In the genomic region with DNA sequence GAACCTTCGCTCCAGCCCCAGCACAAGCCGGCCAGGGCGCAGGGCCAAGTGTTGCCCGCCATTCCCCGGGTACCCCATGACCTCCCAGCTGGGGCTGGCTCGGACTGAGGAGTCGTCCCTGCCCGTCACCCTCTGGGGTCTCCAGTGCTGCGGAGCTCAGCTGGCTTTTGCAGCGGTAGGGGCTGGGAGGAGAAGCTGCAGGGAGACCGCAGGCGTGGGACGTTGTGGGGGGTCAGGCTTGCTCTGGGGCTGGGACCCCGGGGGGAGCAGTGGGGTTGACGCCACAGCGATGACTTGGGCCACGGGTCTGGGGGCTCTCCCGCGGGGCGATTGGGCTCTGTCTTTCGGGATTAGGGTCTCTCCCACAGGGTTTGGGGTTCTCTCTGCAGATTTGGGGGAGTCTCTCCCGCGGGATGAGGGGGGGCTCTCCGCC, we compare ENCODE assay signal across 16 cellular contexts. TPM values are rescaled to one million over a fixed set of nuclear protein-coding genes. Genes with fewer than 3 reads are reported as not detected.
DNase-seq lines count a peak whose midpoint lies in the region; ATAC-seq, FAIRE-seq and TF ChIP-seq lines count a peak whose summit lies in the region.
"Had no signal": no experiment of that assay in that cellular context is flagged by ENCODE, and none has a peak within 500 bp of the region (broad histone marks: within the 10 kb centered on the region; RNA-seq: fewer than 3 reads in every experiment).

No MANE protein-coding gene starts in this region.

- POLR2A ChIA-PET in K562 (lab: Yijun Ruan, JAX) = interaction anchor here (0.5 to 1.5 kb wide), 10 partner anchors 9 to 1476 kb away, joined by 3 to 8 read pairs (median 4); no protein-coding TSS in a partner anchor
- POLR2A ChIA-PET in CD8-positive, alpha-beta memory T cell (lab: Charles Lee) = no interaction called here

- TF ChIP-seq RAD21 in K562 (CRISPR knock-in tag; conservative IDR thresholded peaks at IDR 0.05 in 1 of 2, IDR thresholded peaks at IDR 0.05 in 1 of 2) = no peak

- 68% methylated on average over 15 of the region's 24 CpGs for WGBS in K562 (ENCODE audit: insufficient coverage, low coverage, missing lambda C conversion rate)
- WGBS in urinary bladder = 31% methylated on average over 24 of the region's 24 CpGs
- WGBS in lower leg skin, 2 donors = 42 to 49% methylated on average over 9 to 16 of the region's 24 CpGs

- H3K9ac ChIP-seq in K562 (ENCODE audit: insufficient read depth in 1 of 2, low read depth in 2 of 2, low read length in 2 of 2) (peak overlapping the region; percentile 84 to 96), iPS-20b (ENCODE audit: low read depth, low read length) (peak overlapping the region; percentile 56; the same call in 1 of the 2 replicates)

- no peak overlapping the region for H3K27ac Mint-ChIP-seq in CD8-positive, alpha-beta memory T cell

- no peaks in the 10 kb centered on the region for H3K9me1 ChIP-seq in K562 (ENCODE audit: control insufficient read depth, insufficient read depth, low read length)

- H3K36me3 ChIP-seq in right atrium auricular region (no peaks in the 10 kb centered on the region), K562 (ENCODE audit: control insufficient read depth, insufficient read depth, low read length) (peaks cover 35% of the 10 kb centered on the region), iPS-20b (ENCODE audit: insufficient read depth, low read depth, low read length) (peaks cover 27% of the 10 kb centered on the region), urinary bladder (ENCODE audit: insufficient read depth) (no peaks in the 10 kb centered on the region)
- H3K36me3 ChIP-seq in CD8-positive, alpha-beta memory T cell (ENCODE audit: insufficient read depth, low read length) = no peaks in the 10 kb centered on the region
- H3K36me3 ChIP-seq: neutrophil had no signal

- FAIRE-seq in K562 (lab: Jason Lieb, UNC) = no peak
- FAIRE-seq: HTR-8/SVneo, small intestine had no signal

- H3K4me3 ChIP-seq in right atrium auricular region (peak overlapping the region in 1 of 2 donors; percentile 41), K562 (peak overlapping the region; percentile 79), iPS-20b (ENCODE audit: low read length) (peak overlapping the region; percentile 64; the same call in 1 of the 2 replicates), urinary bladder (ENCODE audit: low read depth, low read length) (peak overlapping the region; percentile 21), lower leg skin (ENCODE audit: low read depth, poor library complexity, severe bottlenecking) (no peak overlapping the region)
- H3K4me3 ChIP-seq in CD8-positive, alpha-beta memory T cell (ENCODE audit: low read length) = no peak overlapping the region

- H3K4me1 Mint-ChIP-seq in CD8-positive, alpha-beta memory T cell = peaks cover 5 to 12% (median 5%) of the 10 kb centered on the region in 3 donors

- no peak overlapping the region for H3K4me3 Mint-ChIP-seq in CD8-positive, alpha-beta memory T cell

- no peak overlapping the region for H3K27ac ChIP-seq in right atrium auricular region
- H3K27ac ChIP-seq in K562 (ENCODE audit: extremely low read depth, low read depth, low read length) = peak overlapping the region; percentile 67; the same call in 1 of the 3 replicates
- H3K27ac ChIP-seq in iPS-20b (ENCODE audit: low read length) = no peak overlapping the region
- no peak overlapping the region for H3K27ac ChIP-seq in urinary bladder (ENCODE audit: low read depth)
- H3K27ac ChIP-seq in CD8-positive, alpha-beta memory T cell (ENCODE audit: low read depth, low read length) = no peak overlapping the region
- H3K27ac ChIP-seq: dorsolateral prefrontal cortex, neutrophil had no signal

- DNase-seq in cardiac septum (ENCODE audit: low spot score) = peak; percentile 63
- no peak for DNase-seq in right atrium auricular region (ENCODE audit: low spot score)
- no peak for DNase-seq in K562 (ENCODE audit: extremely low read depth in 1 of 4, low spot score in 3 of 4)
- DNase-seq in lower leg skin (ENCODE audit: low spot score in 2 of 2) = no peak
- DNase-seq in omental fat pad (ENCODE audit: low spot score) = no peak
- DNase-seq in CD8-positive, alpha-beta memory T cell = no peak
- DNase-seq: activated CD4-positive, alpha-beta T cell treated with anti-CD3 and anti-CD28 coated beads, Interleukin-2, amount 50 U/mL, for 4 hours; foreskin melanocyte; NCI-H524 treated with DMSO at 0.1 percent for 48 hours; small intestine had no signal

- intact Hi-C loops in cardiac septum (cut with DNase I) = no loop called here
- intact Hi-C loops in K562 (cut with micrococcal nuclease) = no loop called here
- intact Hi-C loops in lower leg skin (cut with DNase I; ENCODE audit: low total_unique reads) = no loop called here

- no peak for TF ChIP-seq EP300 in K562 (IDR thresholded peaks at IDR 0.05; ENCODE audit: low read length)

- H3K27me3 Mint-ChIP-seq in CD8-positive, alpha-beta memory T cell = peaks cover 38 to 50% of the 10 kb centered on the region in 2 donors

- ATAC-seq in K562 (no peak), omental fat pad (ENCODE audit: low FRiP score) (no peak)

- H4K20me1 ChIP-seq in K562 (replicated peaks; ENCODE audit: control insufficient read depth, insufficient read depth, low read length) = no peaks in the 10 kb centered on the region; the same call in 1 of the 2 replicates

- H3K9me3 ChIP-seq in right atrium auricular region (no peaks in the 10 kb centered on the region), K562 (replicated peaks; ENCODE audit: control insufficient read depth, insufficient read depth, low read depth, low read length) (no peaks in the 10 kb centered on the region), iPS-20b (ENCODE audit: insufficient read depth, low read depth, low read length) (no peaks in the 10 kb centered on the region)
- no peaks in the 10 kb centered on the region for H3K9me3 ChIP-seq in CD8-positive, alpha-beta memory T cell (ENCODE audit: low read length)
- H3K9me3 ChIP-seq: neutrophil had no signal

- peaks cover 0 to 18% of the 10 kb centered on the region in 2 donors for H3K4me1 ChIP-seq in right atrium auricular region
- peaks cover 4 to 34% of the 10 kb centered on the region in 2 experiments; a peak in 3 of 5 replicates for H3K4me1 ChIP-seq in K562 (replicated peaks in 1 of 2; ENCODE audit: control insufficient read depth in 2 of 2, insufficient read depth in 2 of 2, low read length in 2 of 2)
- H3K4me1 ChIP-seq in iPS-20b (ENCODE audit: insufficient read depth, low read length) = no peaks in the 10 kb centered on the region
- no peaks in the 10 kb centered on the region for H3K4me1 ChIP-seq in urinary bladder (ENCODE audit: insufficient read depth)
- no peaks in the 10 kb centered on the region for H3K4me1 ChIP-seq in CD8-positive, alpha-beta memory T cell (ENCODE audit: insufficient read depth, low read length)

- CTCF ChIA-PET in K562 (lab: Yijun Ruan, JAX; ENCODE audit: low intra/inter-chr PET ratio) = no interaction called here
- CTCF ChIA-PET in CD8-positive, alpha-beta memory T cell (lab: Charles Lee) = no interaction called here

- H2AFZ ChIP-seq in K562 (ENCODE audit: low read depth, low read length) = peak overlapping the region; percentile 95

- in situ Hi-C loops in K562 (cut with MboI) = loop anchor here (25.0 kb wide), 1 partner anchor 1147 kb away; no protein-coding TSS in a partner anchor

- peaks cover 10% of the 10 kb centered on the region for H3K79me2 ChIP-seq in K562 (ENCODE audit: control insufficient read depth, insufficient read depth, low read length)

- peak overlapping the region; percentile 72; the same call in 1 of the 2 replicates for H3K4me2 ChIP-seq in K562 (ENCODE audit: insufficient read depth, low read length)

- TF ChIP-seq CTCF in right atrium auricular region (IDR thresholded peaks at IDR 0.05) = no peak
- no peak for TF ChIP-seq CTCF in K562 (IDR thresholded peaks at IDR 0.05 in 2 of 3, conservative IDR thresholded peaks at IDR 0.05 in 1 of 3; ENCODE audit: insufficient read depth in 2 of 3, low read depth in 1 of 3, low read length in 3 of 3)
- no peak for TF ChIP-seq CTCF in lower leg skin (IDR thresholded peaks at IDR 0.05)
- TF ChIP-seq CTCF in omental fat pad (IDR thresholded peaks at IDR 0.05) = no peak

- H3K36me3 Mint-ChIP-seq in CD8-positive, alpha-beta memory T cell = no peaks in the 10 kb centered on the region

- BruUV-seq in K562 (replicated peaks; lab: Mats Ljungman, UMichigan) = no TSS peak

- H3K9me3 Mint-ChIP-seq in CD8-positive, alpha-beta memory T cell = no peaks in the 10 kb centered on the region

- peaks cover 10 to 22% of the 10 kb centered on the region in 2 donors for H3K27me3 ChIP-seq in right atrium auricular region
- no peaks in the 10 kb centered on the region for H3K27me3 ChIP-seq in K562 (ENCODE audit: control insufficient read depth in 2 of 2, insufficient read depth in 2 of 2, low read length in 2 of 2)
- H3K27me3 ChIP-seq in iPS-20b (ENCODE audit: insufficient read depth, low read length) = peaks cover 47% of the 10 kb centered on the region
- H3K27me3 ChIP-seq in CD8-positive, alpha-beta memory T cell (ENCODE audit: insufficient read depth, low read length, poor library complexity, severe bottlenecking) = peaks cover 17% of the 10 kb centered on the region

- TF ChIP-seq POLR2A in K562 (conservative IDR thresholded peaks at IDR 0.05) = no peak
- TF ChIP-seq POLR2A in lower leg skin (IDR thresholded peaks at IDR 0.05) = no peak

RNA-seq across cellular contexts. Expression of a gene that starts 0.4 kb away (rescaled TPM):
- total RNA-seq in cardiac septum (0.30 TPM), right atrium auricular region (not detected), K562 (2014; rRNA removed) (36.3 and 46.7 TPM in 2 replicates), K562 (2014; rRNA removed; fragmentation: Illumina TruSeq; extraction: Trizol) (27.2 and 31.9 TPM in 2 replicates), K562 (2015; rRNA removed; fragmentation: Illumina TruSeq; extraction: Trizol) (26.2 and 28.0 TPM in 2 replicates), K562 (2021) (119 and 130 TPM in 2 replicates), urinary bladder (1.0 TPM), lower leg skin (10 to 100 TPM in 2 of 4 donors, 1 to 10 TPM in 2; 4.7 to 59.1 (median 20.9) TPM), omental fat pad (1 to 10 TPM in 1 of 4 donors, not detected in 3; 2.0 TPM)
- 25.8 and 57.6 TPM in 2 replicates for total RNA-seq in K562 (2011; cell fraction: chromatin; rRNA removed; ENCODE audit: low replicate concordance)
- total RNA-seq in K562 (2011; cell fraction: nucleolus; rRNA removed) = 99.4 and 140 TPM in 2 replicates
- total RNA-seq in K562 (2011; cell fraction: nucleoplasm; rRNA removed) = 86.1 and 88.6 TPM in 2 replicates
- polyA plus RNA-seq in K562 (2011; rRNA removed) (46.5 and 77.3 TPM in 2 replicates), K562 (2014; fragmentation: Illumina TruSeq; extraction: Trizol) (48.3 and 66.7 TPM in 2 replicates), K562 (2014; fragmentation: Nextera tagmentation; extraction: Ambion mirVana) (10 to 100 TPM; 10.6 to 13.3 TPM), K562 (2014; rRNA removed) (110 and 123 TPM in 2 replicates), urinary bladder (8.7 TPM)
- 59.0 and 246 TPM in 2 replicates for polyA plus RNA-seq in K562 (2011; cell fraction: cytosol; rRNA removed)
- 20.6 and 39.0 TPM in 2 replicates for polyA plus RNA-seq in K562 (2011; cell fraction: nucleus; rRNA removed)
- polyA plus RNA-seq in K562 (2012) = 26.5 and 86.9 TPM in 2 replicates
- polyA minus RNA-seq in K562 (2011; rRNA and poly(A)+ RNA removed) = 10.7 and 27.1 TPM in 2 replicates
- polyA minus RNA-seq in K562 (2011; cell fraction: cytosol; rRNA and poly(A)+ RNA removed) = 50.5 and 56.0 TPM in 2 replicates
- polyA minus RNA-seq in K562 (2011; cell fraction: nucleus; rRNA and poly(A)+ RNA removed) = 5.4 and 5.9 TPM in 2 replicates
- 1 to 10 TPM; 1.7 to 2.0 TPM for total RNA-seq in CD8-positive, alpha-beta memory T cell
- not detected for polyA plus RNA-seq in CD8-positive, alpha-beta memory T cell
- polyA plus RNA-seq: liver had no signal

Comparison
In these comparisons a context has a peak if more than half of its experiments do, and no peak if none do; other contexts are left out.
1. H3K4me3 ChIP-seq: peak in K562 (single experiment), iPS-20b (single experiment) and urinary bladder (single experiment); none in lower leg skin (single experiment) and CD8-positive, alpha-beta memory T cell (single experiment).